In genomic region chr20:37404461-37404881, GRCh38 we compare ENCODE assay signal across 3 cellular contexts.
TF ChIP-seq lines count a peak whose summit lies in the region.

No MANE protein-coding gene starts in this region.

TF ChIP-seq in HepG2, 621 proteins besides CTCF, POLR2A, EP300 and RAD21 (continues in another document):
- TF ChIP-seq ZNF629 (CRISPR knock-in tag; conservative IDR thresholded peaks at IDR 0.05) (peak; percentile 83), AFF4 (CRISPR knock-in tag; IDR thresholded peaks at IDR 0.05) (no peak), PCBP1 (IDR thresholded peaks at IDR 0.05; ENCODE audit: borderline replicate concordance, low read depth, low read length) (no peak), NR1H2 (CRISPR knock-in tag; IDR thresholded peaks at IDR 0.05; ENCODE audit: borderline replicate concordance, low read depth) (no peak), ZFP37 (CRISPR knock-in tag; IDR thresholded peaks at IDR 0.05; ENCODE audit: borderline replicate concordance) (no peak), ZNF20 (CRISPR knock-in tag; IDR thresholded peaks at IDR 0.05) (no peak), SMAD1 (CRISPR knock-in tag; IDR thresholded peaks at IDR 0.05; ENCODE audit: borderline replicate concordance, low read depth) (no peak), MYC (CRISPR knock-in tag; IDR thresholded peaks at IDR 0.05; ENCODE audit: borderline replicate concordance) (0 out of 2 replicates have a peak, but pooled peaks have one; percentile 1), KDM1A (CRISPR knock-in tag; IDR thresholded peaks at IDR 0.05) (no peak), ELF3 (CRISPR knock-in tag; IDR thresholded peaks at IDR 0.05) (no peak), YEATS4 (CRISPR knock-in tag; IDR thresholded peaks at IDR 0.05; ENCODE audit: borderline replicate concordance) (no peak), ATM (IDR thresholded peaks at IDR 0.05; ENCODE audit: borderline replicate concordance) (no peak), TAF1 (CRISPR knock-in tag; IDR thresholded peaks at IDR 0.05) (peak; percentile 38; the same call in 1 of the 2 replicates), NPAS2 (CRISPR knock-in tag; IDR thresholded peaks at IDR 0.05; ENCODE audit: borderline replicate concordance) (no peak), MXD4 (CRISPR knock-in tag; IDR thresholded peaks at IDR 0.05) (no peak), BRD4 (CRISPR knock-in tag; IDR thresholded peaks at IDR 0.05) (no peak), ZBTB21 (CRISPR knock-in tag; IDR thresholded peaks at IDR 0.05) (0 out of 2 replicates have a peak, but pooled peaks have one; percentile 15), KLF11 (CRISPR knock-in tag; IDR thresholded peaks at IDR 0.05) (no peak)

TF ChIP-seq in H1, 55 proteins besides CTCF, POLR2A, EP300 and RAD21:
- no peak for TF ChIP-seq JUN (IDR thresholded peaks at IDR 0.05; ENCODE audit: low read depth, low read length)
- no peak for TF ChIP-seq SRF (IDR thresholded peaks at IDR 0.05; ENCODE audit: low read depth, low read length)
- no peak for TF ChIP-seq BACH1 (IDR thresholded peaks at IDR 0.05; ENCODE audit: low read length)
- no peak for TF ChIP-seq HDAC6 (IDR thresholded peaks at IDR 0.05; ENCODE audit: low read depth, low read length)
- no peak for TF ChIP-seq GABPA (IDR thresholded peaks at IDR 0.05; ENCODE audit: borderline replicate concordance, insufficient read depth, low read length)
- no peak for TF ChIP-seq RBBP5 (IDR thresholded peaks at IDR 0.05; ENCODE audit: borderline replicate concordance, low read depth, low read length)
- TF ChIP-seq BRCA1 (IDR thresholded peaks at IDR 0.05; ENCODE audit: low read depth, low read length), result no peak
- no peak for TF ChIP-seq JUND (IDR thresholded peaks at IDR 0.05; ENCODE audit: low read length)
- no peak for TF ChIP-seq SP4 (IDR thresholded peaks at IDR 0.05; ENCODE audit: low read length)
- no peak for TF ChIP-seq SP1 (IDR thresholded peaks at IDR 0.05; ENCODE audit: low read depth, low read length)
- no peak for TF ChIP-seq YY1 (IDR thresholded peaks at IDR 0.05; ENCODE audit: low read depth, low read length)
- no peak for TF ChIP-seq KDM4A (IDR thresholded peaks at IDR 0.05; ENCODE audit: low read depth, low read length, severe bottlenecking)
- TF ChIP-seq E2F6 (IDR thresholded peaks at IDR 0.05), result no peak
- no peak for TF ChIP-seq GTF2F1 (IDR thresholded peaks at IDR 0.05; ENCODE audit: borderline replicate concordance, low read depth, low read length)
- TF ChIP-seq BCL11A (IDR thresholded peaks at IDR 0.05; ENCODE audit: low read depth in 2 of 2, low read length in 2 of 2), result no peak
- no peak for TF ChIP-seq HDAC2 (IDR thresholded peaks at IDR 0.05; ENCODE audit: borderline replicate concordance in 1 of 2, low read depth in 2 of 2, low read length in 2 of 2)
- no peak for TF ChIP-seq ZNF274 (IDR thresholded peaks at IDR 0.05; ENCODE audit: borderline replicate concordance, extremely low read depth, low read length)
- TF ChIP-seq SIX5 (IDR thresholded peaks at IDR 0.05; ENCODE audit: low read depth, low read length), result no peak
- no peak for TF ChIP-seq TAF1 (IDR thresholded peaks at IDR 0.05; ENCODE audit: low read depth, low read length)

TF ChIP-seq in SK-N-SH treated with all-trans-retinoic acid at 6 μM for 48 hours, 23 proteins besides CTCF, POLR2A, EP300 and RAD21:
- TF ChIP-seq BACH2 (CRISPR knock-in tag; IDR thresholded peaks at IDR 0.05; ENCODE audit: borderline replicate concordance), result no peak
